12 cellular contexts compared by ENCODE assay signal in the genomic region with DNA sequence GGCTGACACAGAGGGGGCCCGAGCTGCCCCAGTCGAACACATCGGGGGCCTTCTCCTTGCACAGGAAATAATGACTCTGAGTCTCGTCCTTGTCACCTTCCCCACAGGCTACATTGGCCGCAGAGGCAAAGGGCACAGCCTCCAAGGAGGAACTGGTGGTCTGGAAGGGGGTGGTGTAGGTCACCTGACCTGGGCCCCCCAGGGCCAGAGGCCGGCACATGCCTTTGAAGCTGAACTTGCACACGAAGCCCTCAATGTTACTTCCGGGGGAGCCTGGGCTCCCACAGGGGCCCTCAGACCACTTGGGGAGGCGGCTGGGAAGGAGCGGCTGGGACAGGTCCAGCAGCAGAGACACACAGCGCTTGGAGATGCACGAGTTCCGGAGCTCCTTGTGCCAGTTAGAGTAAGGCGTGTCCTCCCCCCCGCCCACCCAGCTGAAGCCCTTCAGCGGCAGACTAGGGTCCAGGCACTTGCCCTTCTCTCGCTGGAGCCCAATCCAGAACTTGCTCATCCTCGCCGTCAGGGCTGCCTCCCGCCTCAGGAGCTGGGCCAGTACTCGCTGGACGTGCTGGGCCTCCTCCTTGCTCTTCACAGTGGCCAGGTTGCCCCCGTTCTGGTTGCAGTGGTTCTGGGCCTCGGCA. TPM values are rescaled to one million over a fixed set of nuclear protein-coding genes. Genes with fewer than 3 reads are reported as not detected.
A peak's percentile ranks its signal among the peaks of the same experiment; 100 is the strongest.
DNase-seq lines count a peak whose midpoint lies in the region; ATAC-seq and TF ChIP-seq lines count a peak whose summit lies in the region.
"Had no signal": no experiment of that assay in that cellular context is flagged by ENCODE, and none has a peak within 500 bp of the region (broad histone marks: within the 10 kb centered on the region; RNA-seq: fewer than 3 reads in every experiment).

No MANE protein-coding gene starts in this region.

- TF ChIP-seq CTCF in heart right ventricle (IDR thresholded peaks at IDR 0.05), result no peak

- H3K4me3 ChIP-seq in CD4-positive, alpha-beta memory T cell (ENCODE audit: low read length in 2 of 2), result no peak overlapping the region
- H3K4me3 ChIP-seq in heart right ventricle, result peak overlapping the region; percentile 47 to 73 (median 58)
- peak overlapping the region; percentile 15 to 38 (median 27) for H3K4me3 ChIP-seq in skin epidermis

- POLR2A ChIA-PET in CD4-positive, alpha-beta memory T cell (lab: Charles Lee; ENCODE audit: partially characterized antibody), result interaction anchor here (0.9 kb wide), 1 partner anchor 74 kb away, joined by 3 read pairs; no protein-coding TSS in a partner anchor

- no peaks in the 10 kb centered on the region for H3K27me3 ChIP-seq in CD4-positive, alpha-beta memory T cell (ENCODE audit: insufficient read depth, low read length)
- no peaks in the 10 kb centered on the region for H3K27me3 ChIP-seq in heart right ventricle

- H3K9me3 ChIP-seq in CD4-positive, alpha-beta memory T cell (ENCODE audit: control insufficient read depth in 1 of 2, low read length in 2 of 2), result no peaks in the 10 kb centered on the region
- H3K9me3 ChIP-seq in T-helper 17 cell (ENCODE audit: control insufficient read depth, low read length, poor library complexity, severe bottlenecking) (no peaks in the 10 kb centered on the region), heart right ventricle (no peaks in the 10 kb centered on the region)

- H3K27ac ChIP-seq in CD4-positive, alpha-beta memory T cell (ENCODE audit: low read depth, low read length), result no peak overlapping the region
- H3K27ac ChIP-seq in heart right ventricle, result peak overlapping the region; percentile 91 to 99 (median 97)
- peak overlapping the region; percentile 10 to 93 (median 82) for H3K27ac ChIP-seq in skin epidermis

- peaks cover 11 to 42% (median 21%) of the 10 kb centered on the region in 4 donors for H3K4me1 Mint-ChIP-seq in CD4-positive, alpha-beta memory T cell
- H3K4me1 Mint-ChIP-seq in T-helper 17 cell, result peaks cover 17% of the 10 kb centered on the region
- H3K4me1 Mint-ChIP-seq in activated T-helper 1 cell treated with anti-CD3 and anti-CD28 coated beads, Interleukin-12 subunit alpha, Interleukin-12 subunit beta, Interleukin-2, Interleukin-4 antibody, amounts not matched to agents 30 ng/mL and 10 ng/mL and 1 ng/mL, durations not matched to agents 14 hours and 24 hours and 36 hours (ENCODE audit: low read depth), result peaks cover 30% of the 10 kb centered on the region

- H3K4me3 Mint-ChIP-seq in CD4-positive, alpha-beta memory T cell, result peak overlapping the region; percentile 30 to 87 (median 82)
- H3K4me3 Mint-ChIP-seq in T-helper 17 cell, result peak overlapping the region; percentile 88
- H3K4me3 Mint-ChIP-seq in activated T-helper 1 cell treated with anti-CD3 and anti-CD28 coated beads, Interleukin-12 subunit alpha, Interleukin-12 subunit beta, Interleukin-2, Interleukin-4 antibody, amounts not matched to agents 30 ng/mL and 10 ng/mL and 1 ng/mL, durations not matched to agents 14 hours and 24 hours and 36 hours, result no peak overlapping the region

- ATAC-seq in T-helper 17 cell (peak; percentile 6), heart right ventricle (peak in 7 of 8 donors; percentile 1 to 12 (median 5)), HG02973 (IDR thresholded peaks at IDR 0.05; ENCODE audit: unreplicated experiment) (no peak)

- peak overlapping the region in 2 of 7 donors; percentile 63 to 67 for H3K27ac Mint-ChIP-seq in CD4-positive, alpha-beta memory T cell
- no peak overlapping the region for H3K27ac Mint-ChIP-seq in T-helper 17 cell
- H3K27ac Mint-ChIP-seq in activated T-helper 1 cell treated with anti-CD3 and anti-CD28 coated beads, Interleukin-12 subunit alpha, Interleukin-12 subunit beta, Interleukin-2, Interleukin-4 antibody, amounts not matched to agents 30 ng/mL and 10 ng/mL and 1 ng/mL, durations not matched to agents 14 hours and 24 hours and 36 hours, result no peak overlapping the region

- CTCF ChIA-PET in CD4-positive, alpha-beta memory T cell (lab: Charles Lee; ENCODE audit: partially characterized antibody), result no interaction called here

- no peaks in the 10 kb centered on the region for H3K36me3 ChIP-seq in CD4-positive, alpha-beta memory T cell (ENCODE audit: insufficient read depth, low read length)
- H3K36me3 ChIP-seq in heart right ventricle, result peaks cover 0 to 23% (median 0%) of the 10 kb centered on the region in 9 donors

- no peaks in the 10 kb centered on the region for H3K36me3 Mint-ChIP-seq in CD4-positive, alpha-beta memory T cell
- no peaks in the 10 kb centered on the region for H3K36me3 Mint-ChIP-seq in T-helper 17 cell (ENCODE audit: low read depth)
- H3K36me3 Mint-ChIP-seq in activated T-helper 1 cell treated with anti-CD3 and anti-CD28 coated beads, Interleukin-12 subunit alpha, Interleukin-12 subunit beta, Interleukin-2, Interleukin-4 antibody, amounts not matched to agents 30 ng/mL and 10 ng/mL and 1 ng/mL, durations not matched to agents 14 hours and 24 hours and 36 hours (ENCODE audit: low read depth), result no peaks in the 10 kb centered on the region

- intact Hi-C loops in CD4-positive, alpha-beta memory T cell (cut with micrococcal nuclease), result loop anchor here (10.0 kb wide), 1 partner anchor 59 kb away; no protein-coding TSS in a partner anchor
- intact Hi-C loops in heart right ventricle (cut with DNase I), result loop anchor here in 3 of 10 donors (1.0 to 5.0 kb wide), 4 partner anchors 19 to 57 kb away; no protein-coding TSS in a partner anchor
- intact Hi-C loops in activated T-helper 1 cell treated with anti-CD3 and anti-CD28 coated beads, Interleukin-12 subunit alpha, Interleukin-12 subunit beta, Interleukin-2, Interleukin-4 antibody, amounts not matched to agents 30 ng/mL and 10 ng/mL and 1 ng/mL, durations not matched to agents 14 hours and 24 hours and 36 hours (cut with micrococcal nuclease), result loop anchor here (1.0 to 2.0 kb wide), 2 partner anchors 57 to 62 kb away; no protein-coding TSS in a partner anchor

- 57 to 69% methylated on average over 24 of the region's 24 CpGs for WGBS in heart right ventricle, 2 donors

- no peaks in the 10 kb centered on the region for H3K9me3 Mint-ChIP-seq in CD4-positive, alpha-beta memory T cell
- H3K9me3 Mint-ChIP-seq in activated T-helper 1 cell treated with anti-CD3 and anti-CD28 coated beads, Interleukin-12 subunit alpha, Interleukin-12 subunit beta, Interleukin-2, Interleukin-4 antibody, amounts not matched to agents 30 ng/mL and 10 ng/mL and 1 ng/mL, durations not matched to agents 14 hours and 24 hours and 36 hours, result no peaks in the 10 kb centered on the region

- no peak for DNase-seq in CD4-positive, alpha-beta memory T cell
- no peak for DNase-seq in T-helper 17 cell
- peak in 1 of 2 donors; percentile 33 for DNase-seq in heart right ventricle
- DNase-seq in activated T-helper 1 cell treated with anti-CD3 and anti-CD28 coated beads, Interleukin-12 subunit alpha, Interleukin-12 subunit beta, Interleukin-2, Interleukin-4 antibody, amounts not matched to agents 30 ng/mL and 10 ng/mL and 1 ng/mL, durations not matched to agents 14 hours and 24 hours and 36 hours (ENCODE audit: low spot score), result no peak
- no peak for DNase-seq in stimulated activated CD4-positive, alpha-beta T cell treated with anti-CD3 and anti-CD28 coated beads, Interleukin-2, amount 100 ng/mL, for 48 hours
- DNase-seq in foreskin melanocyte, result no peak
- DNase-seq: NCI-H1092, NCI-H748 treated with DMSO at 0.1 percent for 48 hours had no signal

- peaks cover 13% of the 10 kb centered on the region for H3K4me1 ChIP-seq in CD4-positive, alpha-beta memory T cell (ENCODE audit: insufficient read depth, low read length)
- peaks cover 0 to 52% (median 40%) of the 10 kb centered on the region in 9 donors for H3K4me1 ChIP-seq in heart right ventricle

- H3K27me3 Mint-ChIP-seq in CD4-positive, alpha-beta memory T cell, result peaks cover 2 to 5% of the 10 kb centered on the region in 2 donors
- no peaks in the 10 kb centered on the region for H3K27me3 Mint-ChIP-seq in T-helper 17 cell
- H3K27me3 Mint-ChIP-seq in activated T-helper 1 cell treated with anti-CD3 and anti-CD28 coated beads, Interleukin-12 subunit alpha, Interleukin-12 subunit beta, Interleukin-2, Interleukin-4 antibody, amounts not matched to agents 30 ng/mL and 10 ng/mL and 1 ng/mL, durations not matched to agents 14 hours and 24 hours and 36 hours (ENCODE audit: insufficient read depth), result peaks cover 7% of the 10 kb centered on the region

RNA-seq across cellular contexts. Expression of a gene that starts 0.6 kb away (rescaled TPM):
- total RNA-seq in CD4-positive, alpha-beta memory T cell, result 1 to 10 TPM; 1.2 to 1.3 TPM
- under 1 TPM in 1 of 2 donors, not detected in 1; 0.55 TPM for polyA plus RNA-seq in CD4-positive, alpha-beta memory T cell
- 1 to 10 TPM; 2.1 to 6.4 TPM for total RNA-seq in T-helper 17 cell
- 10 to 100 TPM; 29.6 to 85.0 (median 40.0) TPM for total RNA-seq in heart right ventricle
- polyA plus RNA-seq in heart right ventricle, result 10 to 100 TPM; 12.7 to 24.9 TPM
- total RNA-seq in activated T-helper 1 cell treated with anti-CD3 and anti-CD28 coated beads, Interleukin-12 subunit alpha, Interleukin-12 subunit beta, Interleukin-2, Interleukin-4 antibody, amounts not matched to agents 30 ng/mL and 10 ng/mL and 1 ng/mL, durations not matched to agents 14 hours and 24 hours and 36 hours, result 1.2 and 1.3 TPM in 2 replicates

RNA-seq across cellular contexts. Expression of a gene that starts 36.1 kb away (rescaled TPM):
- under 1 TPM; 0.29 to 0.50 TPM for total RNA-seq in CD4-positive, alpha-beta memory T cell
- polyA plus RNA-seq in CD4-positive, alpha-beta memory T cell, result under 1 TPM in 1 of 2 donors, not detected in 1; 0.05 TPM
- total RNA-seq in T-helper 17 cell, result 1 to 10 TPM; 1.0 to 1.1 TPM
- total RNA-seq in heart right ventricle, result 10 to 100 TPM; 11.1 to 61.0 (median 17.4) TPM
- 10 to 100 TPM; 12.0 to 20.6 TPM for polyA plus RNA-seq in heart right ventricle
- total RNA-seq in activated T-helper 1 cell treated with anti-CD3 and anti-CD28 coated beads, Interleukin-12 subunit alpha, Interleukin-12 subunit beta, Interleukin-2, Interleukin-4 antibody, amounts not matched to agents 30 ng/mL and 10 ng/mL and 1 ng/mL, durations not matched to agents 14 hours and 24 hours and 36 hours, result not detected in 2 replicates

RNA-seq across cellular contexts. Expression of a gene that starts 50.4 kb away (rescaled TPM):
- total RNA-seq in CD4-positive, alpha-beta memory T cell, result not detected
- polyA plus RNA-seq in CD4-positive, alpha-beta memory T cell, result not detected
- total RNA-seq in T-helper 17 cell (not detected), heart right ventricle (not detected)
- not detected for polyA plus RNA-seq in heart right ventricle
- total RNA-seq in activated T-helper 1 cell treated with anti-CD3 and anti-CD28 coated beads, Interleukin-12 subunit alpha, Interleukin-12 subunit beta, Interleukin-2, Interleukin-4 antibody, amounts not matched to agents 30 ng/mL and 10 ng/mL and 1 ng/mL, durations not matched to agents 14 hours and 24 hours and 36 hours, result not detected in 2 replicates
- total RNA-seq: bronchial epithelial cell, fibroblast of villous mesenchyme had no signal

Comparison
In these comparisons a context has a peak if more than half of its experiments do, and no peak if none do; other contexts are left out.
1. H3K4me3 ChIP-seq: peak in heart right ventricle (10 of 10) and skin epidermis (7 of 7); none in CD4-positive, alpha-beta memory T cell (0 of 2).
2. RNA of a gene that starts 0.6 kb away (total RNA-seq): 29.6 to 85.0 TPM in heart right ventricle; 2.1 to 6.4 TPM in T-helper 17 cell, 1.2 to 1.3 TPM in CD4-positive, alpha-beta memory T cell and 1.2 to 1.3 TPM in activated T-helper 1 cell treated with anti-CD3 and anti-CD28 coated beads, Interleukin-12 subunit alpha, Interleukin-12 subunit beta, Interleukin-2, Interleukin-4 antibody, amounts not matched to agents 30 ng/mL and 10 ng/mL and 1 ng/mL, durations not matched to agents 14 hours and 24 hours and 36 hours; every median in the first group is over 4 times any median in the second.
3. RNA of a gene that starts 36.1 kb away (total RNA-seq): 11.1 to 61.0 TPM in heart right ventricle; 1.0 to 1.1 TPM in T-helper 17 cell, 0.29 to 0.50 TPM in CD4-positive, alpha-beta memory T cell and not detected in activated T-helper 1 cell treated with anti-CD3 and anti-CD28 coated beads, Interleukin-12 subunit alpha, Interleukin-12 subunit beta, Interleukin-2, Interleukin-4 antibody, amounts not matched to agents 30 ng/mL and 10 ng/mL and 1 ng/mL, durations not matched to agents 14 hours and 24 hours and 36 hours; every median in the first group is over 4 times any median in the second.